ENCODE assay signal across 22 cellular contexts in the genomic region with DNA sequence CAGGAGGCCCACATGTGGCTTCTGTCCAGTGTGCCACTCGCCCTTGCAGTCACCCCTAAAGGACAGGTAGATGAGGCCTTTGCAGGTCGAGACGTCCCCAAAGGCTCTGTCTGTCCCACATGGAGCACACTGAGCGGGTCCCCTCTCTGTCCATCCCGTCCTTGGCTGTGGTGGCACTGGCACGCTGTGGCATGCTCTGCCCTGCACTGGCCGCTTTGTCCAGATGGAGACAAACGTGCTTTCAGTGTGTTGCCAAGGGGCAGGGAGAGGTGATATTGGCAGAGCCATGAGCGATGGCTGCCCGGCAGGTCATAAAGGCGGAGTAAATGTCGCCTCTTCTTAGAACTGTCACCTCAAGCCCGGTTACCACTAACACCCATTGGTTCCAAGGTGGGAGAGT.
DNase-seq lines count a peak whose midpoint lies in the region; ATAC-seq and TF ChIP-seq lines count a peak whose summit lies in the region.
"Had no signal": no experiment of that assay in that cellular context is flagged by ENCODE, and none has a peak within 500 bp of the region (broad histone marks: within the 10 kb centered on the region; RNA-seq: fewer than 3 reads in every experiment).

No MANE protein-coding gene starts in this region.

- H3K18ac ChIP-seq in neuronal stem cell (ENCODE audit: low read length) = peak overlapping the region; percentile 8

- ATAC-seq in sciatic nerve = peak; percentile 15
- ATAC-seq: A549, GM23338, HCT116 had no signal

- H2BK12ac ChIP-seq in neuronal stem cell (ENCODE audit: low read length) = no peak overlapping the region

- no peak for TF ChIP-seq POLR2A in thyroid gland (IDR thresholded peaks at IDR 0.05)

- no peak overlapping the region for H2BK120ac ChIP-seq in neuronal stem cell (ENCODE audit: low read depth, low read length)

- H3K4me2 ChIP-seq in neuronal stem cell (ENCODE audit: insufficient read depth, low read length, poor library complexity, severe bottlenecking) = no peak overlapping the region
- H3K4me2 ChIP-seq: A549, GM23338 had no signal

- no CpG with 5 or more reads among the region's 13 CpGs for WGBS in neuronal stem cell (ENCODE audit: extremely low coverage in 2 of 2, insufficient read length in 2 of 2, insufficient replicate concordance in 1 of 2), 2 donors
- WGBS in thyroid gland, 2 donors = 94 to 98% methylated on average over 5 to 6 of the region's 13 CpGs

- DNase-seq in G401 (ENCODE audit: low spot score) = peak; percentile 33
- peak; percentile 29 for DNase-seq in cerebellar cortex (ENCODE audit: low spot score)
- DNase-seq in neuronal stem cell (ENCODE audit: low spot score) = no peak
- DNase-seq in sciatic nerve (ENCODE audit: low spot score) = peak; percentile 41
- DNase-seq in globus pallidus (ENCODE audit: low spot score) = no peak
- no peak for DNase-seq in stimulated activated naive CD4-positive, alpha-beta T cell (lab: John Stamatoyannopoulos, UW)
- no peak for DNase-seq in thyroid gland
- DNase-seq: 8988T; ACHN; AML-193; BE2C; CD4-positive, alpha-beta T cell; CD8-positive, alpha-beta memory T cell; DMS 273 treated with DMSO at 0.1 percent for 48 hours; DMS79; EL; GF-D8; H9 had no signal

- no peak overlapping the region for H4K91ac ChIP-seq in neuronal stem cell (ENCODE audit: low read depth, low read length, poor library complexity)

- H3K79me1 ChIP-seq in neuronal stem cell (ENCODE audit: low read depth, low read length) = peaks cover 3% of the 10 kb centered on the region

- H3K27ac ChIP-seq in neuronal stem cell (replicated peaks; ENCODE audit: low read length) (no peak overlapping the region), thyroid gland (no peak overlapping the region)
- H3K27ac ChIP-seq: A549; BLaER1 treated with 17β-estradiol and CSF1 and Interleukin-3, amounts not matched to agents 10 nM and 100 nM had no signal

- H2AK5ac ChIP-seq in neuronal stem cell (ENCODE audit: low read depth, low read length) = no peak overlapping the region

- H3K4me1 ChIP-seq in neuronal stem cell (ENCODE audit: control insufficient read depth in 2 of 2, insufficient read depth in 1 of 2, low read depth in 1 of 2, low read length in 2 of 2) (peaks cover 6 to 12% of the 10 kb centered on the region in 2 donors), thyroid gland (no peaks in the 10 kb centered on the region)
- H3K4me1 ChIP-seq: A549, BE2C had no signal

- H3K36me3 ChIP-seq in neuronal stem cell (replicated peaks in 1 of 2; ENCODE audit: control insufficient read depth in 2 of 2, insufficient read depth in 2 of 2, low read length in 2 of 2) (no peaks in the 10 kb centered on the region), thyroid gland (no peaks in the 10 kb centered on the region)
- H3K36me3 ChIP-seq: BE2C; BLaER1 treated with 17β-estradiol and CSF1 and Interleukin-3, amounts not matched to agents 10 nM and 100 nM had no signal

- TF ChIP-seq CTCF in thyroid gland (IDR thresholded peaks at IDR 0.05) = no peak

- H3K14ac ChIP-seq in neuronal stem cell (ENCODE audit: low read length) = no peak overlapping the region

- in situ Hi-C loops in G401 (cut with HindIII; ENCODE audit: low sequenced_read_pairs) = no loop called here

- H2BK5ac ChIP-seq in neuronal stem cell (ENCODE audit: low read length) = no peak overlapping the region

- H3K27me3 ChIP-seq in neuronal stem cell (ENCODE audit: control insufficient read depth in 3 of 3, insufficient read depth in 3 of 3, low read depth in 1 of 3, low read length in 3 of 3) (no peaks in the 10 kb centered on the region), thyroid gland (no peaks in the 10 kb centered on the region)
- H3K27me3 ChIP-seq: BE2C had no signal

- H3K9me3 ChIP-seq in neuronal stem cell (replicated peaks in 1 of 2; ENCODE audit: control insufficient read depth in 2 of 2, insufficient read depth in 1 of 2, low read depth in 1 of 2, low read length in 2 of 2) = no peaks in the 10 kb centered on the region
- H3K9me3 ChIP-seq in thyroid gland = no peaks in the 10 kb centered on the region
- H3K9me3 ChIP-seq: A549; BE2C; BLaER1 treated with 17β-estradiol and CSF1 and Interleukin-3, amounts not matched to agents 10 nM and 100 nM had no signal

- H3K4me3 ChIP-seq in neuronal stem cell (ENCODE audit: low read length in 2 of 2) (no peak overlapping the region), thyroid gland (replicated peaks in 1 of 3) (no peak overlapping the region)
- H3K4me3 ChIP-seq: A549; BLaER1 treated with 17β-estradiol and CSF1 and Interleukin-3, amounts not matched to agents 10 nM and 100 nM; GM23338 had no signal

- intact Hi-C loops in sciatic nerve (cut with DNase I) = no loop called here
- intact Hi-C loops in thyroid gland (cut with DNase I) = no loop called here

- H3K23ac ChIP-seq in neuronal stem cell (ENCODE audit: low read depth, low read length, poor library complexity) = no peak overlapping the region

- H3K9ac ChIP-seq in neuronal stem cell (ENCODE audit: low read depth, low read length, poor library complexity) = no peak overlapping the region
- H3K9ac ChIP-seq: BLaER1 treated with 17β-estradiol and CSF1 and Interleukin-3, amounts not matched to agents 10 nM and 100 nM had no signal

- H3K4ac ChIP-seq in neuronal stem cell (ENCODE audit: low read length) = no peak overlapping the region

- H2BK15ac ChIP-seq in neuronal stem cell (ENCODE audit: low read length) = no peak overlapping the region

- H4K8ac ChIP-seq in neuronal stem cell (ENCODE audit: low read depth, low read length) = no peak overlapping the region

- H2AFZ ChIP-seq in neuronal stem cell (ENCODE audit: low read length) = no peak overlapping the region
- H2AFZ ChIP-seq: GM23338 had no signal

Comparison
In these comparisons a context has a peak if more than half of its experiments do, and no peak if none do; other contexts are left out.
1. DNase-seq: peak in G401 (single experiment), cerebellar cortex (single experiment) and sciatic nerve (single experiment); none in neuronal stem cell (single experiment), globus pallidus (single experiment), stimulated activated naive CD4-positive, alpha-beta T cell (0 of 6) and thyroid gland (0 of 2).